Comparison of ENCODE assay signal across 1 cellular context in the genomic region with DNA sequence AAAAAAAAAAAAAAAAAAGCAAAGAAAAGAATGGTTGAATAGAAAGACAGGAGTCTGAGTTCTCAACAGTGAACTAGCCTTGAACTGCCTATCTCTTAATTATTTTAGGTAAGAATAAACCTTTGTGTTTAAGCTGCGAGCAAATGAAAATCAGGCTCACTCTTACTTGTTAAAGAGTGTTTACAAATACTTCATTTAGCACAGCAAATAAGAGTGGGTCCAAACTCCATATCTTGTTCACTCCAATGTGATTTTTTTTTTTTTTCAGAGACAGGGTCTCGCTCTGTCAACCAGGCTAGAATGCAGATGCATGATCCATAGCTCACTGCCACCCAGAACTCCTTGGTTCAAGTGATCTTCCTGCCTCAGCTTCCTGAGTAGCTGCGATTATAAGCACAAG.
TF ChIP-seq lines count a peak whose summit lies in the region.

No MANE protein-coding gene starts in this region.

TF ChIP-seq in HepG2, 621 proteins besides CTCF, POLR2A, EP300 and RAD21:
- TF ChIP-seq MIXL1 (CRISPR knock-in tag; IDR thresholded peaks at IDR 0.05) (peak; percentile 66; the same call in 1 of the 2 replicates), FOXP1 (IDR thresholded peaks at IDR 0.05) (no peak), FOXP1 (CRISPR knock-in tag; IDR thresholded peaks at IDR 0.05) (peak; percentile 69; the same call in 1 of the 2 replicates), ATF7-NPFF (CRISPR knock-in tag; IDR thresholded peaks at IDR 0.05; ENCODE audit: low read depth) (no peak), ASH2L (IDR thresholded peaks at IDR 0.05; ENCODE audit: insufficient read length, low read depth, low read length) (peak; percentile 41), KLF11 (CRISPR knock-in tag; IDR thresholded peaks at IDR 0.05) (no peak), FOXC1 (CRISPR knock-in tag; IDR thresholded peaks at IDR 0.05; ENCODE audit: borderline replicate concordance) (no peak), HNF4G (IDR thresholded peaks at IDR 0.05; ENCODE audit: borderline replicate concordance, low read depth, low read length) (peak; percentile 43; the same call in 1 of the 2 replicates), HNF4G (CRISPR knock-in tag; IDR thresholded peaks at IDR 0.05; ENCODE audit: borderline replicate concordance, low read depth) (no peak), SOX13 (IDR thresholded peaks at IDR 0.05) (no peak), SOX13 (CRISPR knock-in tag; conservative IDR thresholded peaks at IDR 0.05 in 1 of 2, IDR thresholded peaks at IDR 0.05 in 1 of 2) (peak in 1 of 2 experiments; percentile 57; a peak in 1 of 4 replicates), SSRP1 (CRISPR knock-in tag; IDR thresholded peaks at IDR 0.05) (no peak), HHEX (CRISPR knock-in tag; IDR thresholded peaks at IDR 0.05) (0 out of 2 replicates have a peak, but pooled peaks have one; percentile 22), ONECUT2 (CRISPR knock-in tag; IDR thresholded peaks at IDR 0.05) (no peak), HNF4A (CRISPR knock-in tag; IDR thresholded peaks at IDR 0.05) (peak; percentile 53), GATAD2A (CRISPR knock-in tag; IDR thresholded peaks at IDR 0.05) (peak; percentile 62), FOXA3 (CRISPR knock-in tag; IDR thresholded peaks at IDR 0.05) (peak; percentile 68), BCL6 (CRISPR knock-in tag; IDR thresholded peaks at IDR 0.05) (peak; percentile 34; the same call in 1 of the 2 replicates), SAP130 (CRISPR knock-in tag; IDR thresholded peaks at IDR 0.05; ENCODE audit: low read depth) (0 out of 2 replicates have a peak, but pooled peaks have one; percentile 9), FOXA1 (IDR thresholded peaks at IDR 0.05) (peak; percentile 48; the same call in 1 of the 2 replicates), FOXA1 (CRISPR knock-in tag; IDR thresholded peaks at IDR 0.05) (peak; percentile 46; the same call in 1 of the 2 replicates), FOXK2 (IDR thresholded peaks at IDR 0.05) (0 out of 2 replicates have a peak, but pooled peaks have one; percentile 5), KDM6A (CRISPR knock-in tag; IDR thresholded peaks at IDR 0.05; ENCODE audit: low read depth) (no peak), RARA (CRISPR knock-in tag; IDR thresholded peaks at IDR 0.05) (peak; percentile 74), NCOA2 (CRISPR knock-in tag; IDR thresholded peaks at IDR 0.05) (0 out of 2 replicates have a peak, but pooled peaks have one; percentile 21), SOX6 (IDR thresholded peaks at IDR 0.05) (no peak), SOX6 (CRISPR knock-in tag; IDR thresholded peaks at IDR 0.05) (peak; percentile 59; the same call in 1 of the 2 replicates), TBX3 (IDR thresholded peaks at IDR 0.05; ENCODE audit: borderline replicate concordance) (peak; percentile 44; the same call in 1 of the 2 replicates)
- TF ChIP-seq, protein P1, sequence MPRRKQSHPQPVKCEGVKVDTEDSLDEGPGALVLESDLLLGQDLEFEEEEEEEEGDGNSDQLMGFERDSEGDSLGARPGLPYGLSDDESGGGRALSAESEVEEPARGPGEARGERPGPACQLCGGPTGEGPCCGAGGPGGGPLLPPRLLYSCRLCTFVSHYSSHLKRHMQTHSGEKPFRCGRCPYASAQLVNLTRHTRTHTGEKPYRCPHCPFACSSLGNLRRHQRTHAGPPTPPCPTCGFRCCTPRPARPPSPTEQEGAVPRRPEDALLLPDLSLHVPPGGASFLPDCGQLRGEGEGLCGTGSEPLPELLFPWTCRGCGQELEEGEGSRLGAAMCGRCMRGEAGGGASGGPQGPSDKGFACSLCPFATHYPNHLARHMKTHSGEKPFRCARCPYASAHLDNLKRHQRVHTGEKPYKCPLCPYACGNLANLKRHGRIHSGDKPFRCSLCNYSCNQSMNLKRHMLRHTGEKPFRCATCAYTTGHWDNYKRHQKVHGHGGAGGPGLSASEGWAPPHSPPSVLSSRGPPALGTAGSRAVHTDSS (CRISPR knock-in tag; conservative IDR thresholded peaks at IDR 0.05): no peak
- TF ChIP-seq, protein P2, sequence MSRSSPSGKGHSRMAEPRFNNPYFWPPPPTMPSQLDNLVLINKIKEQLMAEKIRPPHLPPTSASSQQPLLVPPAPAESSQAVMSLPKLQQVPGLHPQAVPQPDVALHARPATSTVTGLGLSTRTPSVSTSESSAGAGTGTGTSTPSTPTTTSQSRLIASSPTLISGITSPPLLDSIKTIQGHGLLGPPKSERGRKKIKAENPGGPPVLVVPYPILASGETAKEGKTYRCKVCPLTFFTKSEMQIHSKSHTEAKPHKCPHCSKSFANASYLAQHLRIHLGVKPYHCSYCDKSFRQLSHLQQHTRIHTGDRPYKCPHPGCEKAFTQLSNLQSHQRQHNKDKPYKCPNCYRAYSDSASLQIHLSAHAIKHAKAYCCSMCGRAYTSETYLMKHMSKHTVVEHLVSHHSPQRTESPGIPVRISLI (CRISPR knock-in tag; IDR thresholded peaks at IDR 0.05; ENCODE audit: borderline replicate concordance): peak; percentile 92
- TF ChIP-seq, protein P3, sequence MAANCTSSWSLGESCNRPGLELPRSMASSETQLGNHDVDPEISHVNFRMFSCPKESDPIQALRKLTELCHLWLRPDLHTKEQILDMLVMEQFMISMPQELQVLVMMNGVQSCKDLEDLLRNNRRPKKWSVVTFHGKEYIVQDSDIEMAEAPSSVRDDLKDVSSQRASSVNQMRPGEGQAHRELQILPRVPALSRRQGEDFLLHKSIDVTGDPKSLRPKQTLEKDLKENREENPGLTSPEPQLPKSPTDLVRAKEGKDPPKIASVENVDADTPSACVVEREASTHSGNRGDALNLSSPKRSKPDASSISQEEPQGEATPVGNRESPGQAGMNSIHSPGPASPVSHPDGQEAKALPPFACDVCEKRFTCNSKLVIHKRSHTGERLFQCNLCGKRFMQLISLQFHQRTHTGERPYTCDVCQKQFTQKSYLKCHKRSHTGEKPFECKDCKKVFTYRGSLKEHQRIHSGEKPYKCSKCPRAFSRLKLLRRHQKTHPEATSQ (CRISPR knock-in tag; IDR thresholded peaks at IDR 0.05; ENCODE audit: borderline replicate concordance): no peak
- TF ChIP-seq, protein P4, sequence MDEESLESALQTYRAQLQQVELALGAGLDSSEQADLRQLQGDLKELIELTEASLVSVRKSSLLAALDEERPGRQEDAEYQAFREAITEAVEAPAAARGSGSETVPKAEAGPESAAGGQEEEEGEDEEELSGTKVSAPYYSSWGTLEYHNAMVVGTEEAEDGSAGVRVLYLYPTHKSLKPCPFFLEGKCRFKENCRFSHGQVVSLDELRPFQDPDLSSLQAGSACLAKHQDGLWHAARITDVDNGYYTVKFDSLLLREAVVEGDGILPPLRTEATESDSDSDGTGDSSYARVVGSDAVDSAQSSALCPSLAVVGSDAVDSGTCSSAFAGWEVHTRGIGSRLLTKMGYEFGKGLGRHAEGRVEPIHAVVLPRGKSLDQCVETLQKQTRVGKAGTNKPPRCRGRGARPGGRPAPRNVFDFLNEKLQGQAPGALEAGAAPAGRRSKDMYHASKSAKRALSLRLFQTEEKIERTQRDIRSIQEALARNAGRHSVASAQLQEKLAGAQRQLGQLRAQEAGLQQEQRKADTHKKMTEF (CRISPR knock-in tag; IDR thresholded peaks at IDR 0.05): peak; percentile 67; the same call in 1 of the 2 replicates
- TF ChIP-seq, protein P5, sequence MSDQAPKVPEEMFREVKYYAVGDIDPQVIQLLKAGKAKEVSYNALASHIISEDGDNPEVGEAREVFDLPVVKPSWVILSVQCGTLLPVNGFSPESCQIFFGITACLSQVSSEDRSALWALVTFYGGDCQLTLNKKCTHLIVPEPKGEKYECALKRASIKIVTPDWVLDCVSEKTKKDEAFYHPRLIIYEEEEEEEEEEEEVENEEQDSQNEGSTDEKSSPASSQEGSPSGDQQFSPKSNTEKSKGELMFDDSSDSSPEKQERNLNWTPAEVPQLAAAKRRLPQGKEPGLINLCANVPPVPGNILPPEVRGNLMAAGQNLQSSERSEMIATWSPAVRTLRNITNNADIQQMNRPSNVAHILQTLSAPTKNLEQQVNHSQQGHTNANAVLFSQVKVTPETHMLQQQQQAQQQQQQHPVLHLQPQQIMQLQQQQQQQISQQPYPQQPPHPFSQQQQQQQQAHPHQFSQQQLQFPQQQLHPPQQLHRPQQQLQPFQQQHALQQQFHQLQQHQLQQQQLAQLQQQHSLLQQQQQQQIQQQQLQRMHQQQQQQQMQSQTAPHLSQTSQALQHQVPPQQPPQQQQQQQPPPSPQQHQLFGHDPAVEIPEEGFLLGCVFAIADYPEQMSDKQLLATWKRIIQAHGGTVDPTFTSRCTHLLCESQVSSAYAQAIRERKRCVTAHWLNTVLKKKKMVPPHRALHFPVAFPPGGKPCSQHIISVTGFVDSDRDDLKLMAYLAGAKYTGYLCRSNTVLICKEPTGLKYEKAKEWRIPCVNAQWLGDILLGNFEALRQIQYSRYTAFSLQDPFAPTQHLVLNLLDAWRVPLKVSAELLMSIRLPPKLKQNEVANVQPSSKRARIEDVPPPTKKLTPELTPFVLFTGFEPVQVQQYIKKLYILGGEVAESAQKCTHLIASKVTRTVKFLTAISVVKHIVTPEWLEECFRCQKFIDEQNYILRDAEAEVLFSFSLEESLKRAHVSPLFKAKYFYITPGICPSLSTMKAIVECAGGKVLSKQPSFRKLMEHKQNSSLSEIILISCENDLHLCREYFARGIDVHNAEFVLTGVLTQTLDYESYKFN (CRISPR knock-in tag; conservative IDR thresholded peaks at IDR 0.05): peak; percentile 49; the same call in 1 of the 2 replicates
- TF ChIP-seq, protein P6, sequence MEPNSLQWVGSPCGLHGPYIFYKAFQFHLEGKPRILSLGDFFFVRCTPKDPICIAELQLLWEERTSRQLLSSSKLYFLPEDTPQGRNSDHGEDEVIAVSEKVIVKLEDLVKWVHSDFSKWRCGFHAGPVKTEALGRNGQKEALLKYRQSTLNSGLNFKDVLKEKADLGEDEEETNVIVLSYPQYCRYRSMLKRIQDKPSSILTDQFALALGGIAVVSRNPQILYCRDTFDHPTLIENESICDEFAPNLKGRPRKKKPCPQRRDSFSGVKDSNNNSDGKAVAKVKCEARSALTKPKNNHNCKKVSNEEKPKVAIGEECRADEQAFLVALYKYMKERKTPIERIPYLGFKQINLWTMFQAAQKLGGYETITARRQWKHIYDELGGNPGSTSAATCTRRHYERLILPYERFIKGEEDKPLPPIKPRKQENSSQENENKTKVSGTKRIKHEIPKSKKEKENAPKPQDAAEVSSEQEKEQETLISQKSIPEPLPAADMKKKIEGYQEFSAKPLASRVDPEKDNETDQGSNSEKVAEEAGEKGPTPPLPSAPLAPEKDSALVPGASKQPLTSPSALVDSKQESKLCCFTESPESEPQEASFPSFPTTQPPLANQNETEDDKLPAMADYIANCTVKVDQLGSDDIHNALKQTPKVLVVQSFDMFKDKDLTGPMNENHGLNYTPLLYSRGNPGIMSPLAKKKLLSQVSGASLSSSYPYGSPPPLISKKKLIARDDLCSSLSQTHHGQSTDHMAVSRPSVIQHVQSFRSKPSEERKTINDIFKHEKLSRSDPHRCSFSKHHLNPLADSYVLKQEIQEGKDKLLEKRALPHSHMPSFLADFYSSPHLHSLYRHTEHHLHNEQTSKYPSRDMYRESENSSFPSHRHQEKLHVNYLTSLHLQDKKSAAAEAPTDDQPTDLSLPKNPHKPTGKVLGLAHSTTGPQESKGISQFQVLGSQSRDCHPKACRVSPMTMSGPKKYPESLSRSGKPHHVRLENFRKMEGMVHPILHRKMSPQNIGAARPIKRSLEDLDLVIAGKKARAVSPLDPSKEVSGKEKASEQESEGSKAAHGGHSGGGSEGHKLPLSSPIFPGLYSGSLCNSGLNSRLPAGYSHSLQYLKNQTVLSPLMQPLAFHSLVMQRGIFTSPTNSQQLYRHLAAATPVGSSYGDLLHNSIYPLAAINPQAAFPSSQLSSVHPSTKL (CRISPR knock-in tag; IDR thresholded peaks at IDR 0.05): peak; percentile 50
TF ChIP-seq in HepG2: peak in this region for 21.
